16 cellular contexts compared by ENCODE assay signal in the genomic region with DNA sequence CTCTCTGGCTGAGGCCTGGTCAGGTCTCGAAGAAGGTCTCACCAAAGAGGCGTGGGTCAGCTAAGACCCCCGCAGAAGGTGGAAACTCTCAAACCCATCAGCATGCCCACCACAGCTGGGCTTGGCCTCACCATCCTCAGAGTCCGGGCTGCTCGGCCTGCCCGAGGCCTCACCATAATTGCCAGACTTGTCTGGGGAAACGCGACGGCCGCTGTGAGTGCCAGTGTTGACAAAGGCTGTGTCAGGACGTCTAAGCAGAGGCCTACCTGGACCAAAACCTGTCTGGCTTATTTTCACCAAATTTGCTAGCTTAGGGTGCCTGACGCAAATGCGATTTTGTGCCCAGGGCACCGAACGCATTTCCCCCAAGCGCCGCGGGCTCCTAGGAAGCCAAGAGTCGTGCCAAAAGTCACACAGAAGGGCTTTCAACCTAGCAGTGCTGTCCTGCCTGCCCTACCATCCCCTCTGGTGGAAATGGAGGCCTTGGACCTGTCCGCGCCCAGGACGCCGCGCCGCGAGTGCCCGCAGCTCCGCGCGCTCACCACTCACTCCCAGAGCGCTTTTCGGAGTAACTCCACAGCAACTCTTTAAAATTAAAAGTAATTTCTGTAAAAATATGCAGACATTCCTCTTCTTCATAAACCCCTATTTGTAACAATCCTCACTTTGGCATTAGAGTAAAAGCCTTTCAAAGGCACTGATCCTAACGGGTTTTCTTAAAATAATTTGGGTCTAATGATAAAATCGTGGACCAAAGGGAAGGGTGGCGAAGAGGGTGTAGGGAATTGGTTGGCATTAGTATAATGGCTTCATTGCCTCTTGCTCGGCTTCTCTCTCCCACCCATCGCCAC. TPM values are rescaled to one million over a fixed set of nuclear protein-coding genes. Genes with fewer than 3 reads are reported as not detected.
DNase-seq lines count a peak whose midpoint lies in the region; ATAC-seq, FAIRE-seq and TF ChIP-seq lines count a peak whose summit lies in the region.
"Had no signal": no experiment of that assay in that cellular context is flagged by ENCODE, and none has a peak within 500 bp of the region (broad histone marks: within the 10 kb centered on the region; RNA-seq: fewer than 3 reads in every experiment).

No MANE protein-coding gene starts in this region.

- peaks cover 84% of the 10 kb centered on the region for H3K27me3 Mint-ChIP-seq in type B pancreatic cell

- TF ChIP-seq CTCF in endothelial cell of umbilical vein (IDR thresholded peaks at IDR 0.05; ENCODE audit: extremely low read depth in 1 of 2, insufficient read depth in 1 of 2, low read depth in 1 of 2, low read length in 2 of 2) (no peak), mucosa of descending colon (IDR thresholded peaks at IDR 0.05) (no peak), type B pancreatic cell (conservative IDR thresholded peaks at IDR 0.05) (no peak)

- BruUV-seq in endothelial cell of umbilical vein (replicated peaks; lab: Mats Ljungman, UMichigan), result no TSS peak

- no peak overlapping the region for H3K9ac ChIP-seq in endothelial cell of umbilical vein (replicated peaks; ENCODE audit: extremely low read depth, insufficient read depth, low read length)
- H3K9ac ChIP-seq: parathyroid adenoma had no signal

- H3K27me3 ChIP-seq in endothelial cell of umbilical vein (ENCODE audit: control insufficient read depth in 2 of 2, insufficient read depth in 2 of 2, low read length in 2 of 2), result peaks cover 24 to 39% of the 10 kb centered on the region in 2 experiments

- POLR2A ChIA-PET in endothelial cell of umbilical vein (lab: Charles Lee), result no interaction called here

- peaks cover 6% of the 10 kb centered on the region for H3K4me1 ChIP-seq in endothelial cell of umbilical vein (ENCODE audit: control insufficient read depth, extremely low read depth, insufficient read depth, low read length)
- peaks cover 14% of the 10 kb centered on the region for H3K4me1 ChIP-seq in mucosa of descending colon (ENCODE audit: low read depth)
- H3K4me1 ChIP-seq: parathyroid adenoma had no signal

- no peak overlapping the region for H3K27ac Mint-ChIP-seq in type B pancreatic cell
- H3K27ac Mint-ChIP-seq: activated CD8-positive, alpha-beta T cell treated with anti-CD3 and anti-CD28 coated beads for 36 hours; CD8-positive, alpha-beta memory T cell had no signal

- no peak overlapping the region for H3K27ac ChIP-seq in endothelial cell of umbilical vein (ENCODE audit: insufficient read depth, low read depth, low read length)
- H3K27ac ChIP-seq: parathyroid adenoma, SK-N-MC had no signal

- H2AFZ ChIP-seq in endothelial cell of umbilical vein (ENCODE audit: low read depth, low read length), result peak overlapping the region; percentile 90
- H2AFZ ChIP-seq: parathyroid adenoma had no signal

- H3K9me1 ChIP-seq in endothelial cell of umbilical vein (replicated peaks; ENCODE audit: control insufficient read depth, extremely low read depth, insufficient read depth, low read length), result no peaks in the 10 kb centered on the region

- no peaks in the 10 kb centered on the region for H4K20me1 ChIP-seq in endothelial cell of umbilical vein (replicated peaks; ENCODE audit: control insufficient read depth, extremely low read depth, insufficient read depth, low read length)

- peak overlapping the region; percentile 99 for H3K4me3 Mint-ChIP-seq in type B pancreatic cell
- H3K4me3 Mint-ChIP-seq: activated CD8-positive, alpha-beta T cell treated with anti-CD3 and anti-CD28 coated beads for 36 hours had no signal

- peak; percentile 71 for DNase-seq in cardiac septum (ENCODE audit: low spot score)
- DNase-seq in Right ventricle myocardium superior, result no peak
- DNase-seq in endothelial cell of umbilical vein (ENCODE audit: low read depth, low spot score), result no peak
- DNase-seq in mucosa of descending colon, result peak in 2 of 3 donors; percentile 18 to 38
- no peak for DNase-seq in type B pancreatic cell (ENCODE audit: extremely low spot score, unreplicated experiment)
- no peak for DNase-seq in GM19240 (ENCODE audit: insufficient read length, low spot score)
- no peak for DNase-seq in RKO (ENCODE audit: low spot score)
- no peak for DNase-seq in occipital lobe (lab: John Stamatoyannopoulos, UW)
- DNase-seq: activated CD8-positive, alpha-beta T cell treated with anti-CD3 and anti-CD28 coated beads for 36 hours had no signal

- dilution Hi-C loops in endothelial cell of umbilical vein (cut with MboI; ENCODE audit: extremely low pct_ligation_motif_present, low sequenced_read_pairs), result no loop called here

- CTCF ChIA-PET in endothelial cell of umbilical vein (lab: Charles Lee), result interaction anchor here (1.0 to 1.5 kb wide), 2 partner anchors 11 to 146 kb away, joined by 3 read pairs; no protein-coding TSS in a partner anchor

- TF ChIP-seq POLR2A in endothelial cell of umbilical vein (IDR thresholded peaks at IDR 0.05; ENCODE audit: low read depth, low read length), result no peak

- H3K4me3 ChIP-seq in endothelial cell of umbilical vein (replicated peaks in 1 of 3; ENCODE audit: insufficient read depth in 1 of 3, low read depth in 1 of 3, low read length in 3 of 3) (no peak overlapping the region), mucosa of descending colon (no peak overlapping the region)

- H3K9me3 ChIP-seq in endothelial cell of umbilical vein (replicated peaks; ENCODE audit: control insufficient read depth, insufficient read depth, low read length) (no peaks in the 10 kb centered on the region), mucosa of descending colon (no peaks in the 10 kb centered on the region)
- H3K9me3 ChIP-seq: A549 had no signal

- peaks cover 5% of the 10 kb centered on the region for H3K36me3 Mint-ChIP-seq in type B pancreatic cell
- H3K36me3 Mint-ChIP-seq: CD8-positive, alpha-beta memory T cell had no signal

- ATAC-seq in Right ventricle myocardium superior (ENCODE audit: poor library complexity) (no peak), mucosa of descending colon (no peak)
- ATAC-seq: activated CD8-positive, alpha-beta T cell treated with anti-CD3 and anti-CD28 coated beads for 36 hours had no signal

- H3K36me3 ChIP-seq in endothelial cell of umbilical vein (ENCODE audit: control insufficient read depth in 2 of 2, extremely low read depth in 1 of 2, insufficient read depth in 2 of 2, low read length in 2 of 2), result no peaks in the 10 kb centered on the region
- no peaks in the 10 kb centered on the region for H3K36me3 ChIP-seq in mucosa of descending colon (ENCODE audit: low read depth)

- H3K9me3 Mint-ChIP-seq in type B pancreatic cell, result no peaks in the 10 kb centered on the region
- H3K9me3 Mint-ChIP-seq: activated CD8-positive, alpha-beta T cell treated with anti-CD3 and anti-CD28 coated beads for 36 hours had no signal

- peak overlapping the region; percentile 92 for H3K4me2 ChIP-seq in endothelial cell of umbilical vein (ENCODE audit: insufficient read depth, low read length)

- FAIRE-seq in endothelial cell of umbilical vein (lab: Jason Lieb, UNC), result no peak
- FAIRE-seq: A549 had no signal

- peaks cover 16% of the 10 kb centered on the region for H3K79me2 ChIP-seq in endothelial cell of umbilical vein (ENCODE audit: control insufficient read depth, insufficient read depth, low read length)
- H3K79me2 ChIP-seq: parathyroid adenoma had no signal

- intact Hi-C loops in cardiac septum (cut with DNase I), result no loop called here
- intact Hi-C loops in Right ventricle myocardium superior (cut with DNase I), result no loop called here
- intact Hi-C loops in endothelial cell of umbilical vein (cut with micrococcal nuclease), result no loop called here
- intact Hi-C loops in mucosa of descending colon (cut with DNase I, micrococcal nuclease), result no loop called here

- H3K4me1 Mint-ChIP-seq in type B pancreatic cell (ENCODE audit: unreplicated experiment), result peaks cover 15% of the 10 kb centered on the region

TF ChIP-seq in endothelial cell of umbilical vein, 7 proteins besides CTCF, POLR2A, EP300 and RAD21:
- TF ChIP-seq MYC (IDR thresholded peaks at IDR 0.05; ENCODE audit: low read depth, low read length), result no peak
- no peak for TF ChIP-seq EZH2 (IDR thresholded peaks at IDR 0.05; ENCODE audit: borderline replicate concordance, low read depth, low read length, severe bottlenecking)

RNA-seq across cellular contexts. Expression of a gene that starts 1.2 kb away (rescaled TPM):
- total RNA-seq in cardiac septum (not detected), Right ventricle myocardium superior (not detected), endothelial cell of umbilical vein (2.2 and 3.4 TPM in 2 replicates), mucosa of descending colon (not detected), type B pancreatic cell (ENCODE audit: low replicate concordance) (2.4 and 7.0 TPM in 2 replicates), occipital lobe (0.16 TPM)
- 3.5 TPM in 2 replicates for polyA plus RNA-seq in endothelial cell of umbilical vein
- polyA plus RNA-seq in endothelial cell of umbilical vein (2011; cell fraction: cytosol; rRNA removed), result 4.5 and 4.9 TPM in 2 replicates
- polyA plus RNA-seq in endothelial cell of umbilical vein (2011; cell fraction: nucleus; rRNA removed), result 3.8 and 4.2 TPM in 2 replicates
- polyA plus RNA-seq in endothelial cell of umbilical vein (2012), result 12.9 and 15.6 TPM in 2 replicates
- polyA minus RNA-seq in endothelial cell of umbilical vein, result 5.0 and 6.2 TPM in 2 replicates
- 22.3 TPM for polyA minus RNA-seq in endothelial cell of umbilical vein (2011; cell fraction: cytosol; rRNA and poly(A)+ RNA removed)
- polyA minus RNA-seq in endothelial cell of umbilical vein (2011; cell fraction: nucleus; rRNA and poly(A)+ RNA removed), result 2.6 and 4.8 TPM in 2 replicates
- total RNA-seq: activated CD8-positive, alpha-beta T cell treated with anti-CD3 and anti-CD28 coated beads for 36 hours; CD8-positive, alpha-beta memory T cell; mesenteric fat pad; OCI-LY7 had no signal
- polyA plus RNA-seq: adipose tissue; CD8-positive, alpha-beta memory T cell had no signal

Comparison
In these comparisons a context has a peak if more than half of its experiments do, and no peak if none do; other contexts are left out.
1. DNase-seq: peak in cardiac septum (single experiment) and mucosa of descending colon (2 of 3); none in Right ventricle myocardium superior (single experiment), endothelial cell of umbilical vein (single experiment), type B pancreatic cell (single experiment), GM19240 (single experiment), RKO (single experiment) and occipital lobe (single experiment).